10 cellular contexts compared by ENCODE assay signal in genomic region chr6:16752206-16752867, GRCh38. TPM values are rescaled to one million over a fixed set of nuclear protein-coding genes. Genes with fewer than 3 reads are reported as not detected.
A peak's percentile ranks its signal among the peaks of the same experiment; 100 is the strongest.
DNase-seq lines count a peak whose midpoint lies in the region; ATAC-seq and TF ChIP-seq lines count a peak whose summit lies in the region.
"Had no signal": no experiment of that assay in that cellular context is flagged by ENCODE, and none has a peak within 500 bp of the region (broad histone marks: within the 10 kb centered on the region; RNA-seq: fewer than 3 reads in every experiment).

No MANE protein-coding gene starts in this region.

- peaks cover 27% of the 10 kb centered on the region for H3K4me1 ChIP-seq in mesodermal cell (ENCODE audit: control insufficient read depth, insufficient read depth, low read length, poor library complexity, severe bottlenecking)

- no peak for TF ChIP-seq CTCF in CD14-positive monocyte (IDR thresholded peaks at IDR 0.05)

- peak overlapping the region; percentile 86 to 94 (median 93) for H3K27ac Mint-ChIP-seq in CD14-positive monocyte
- peak overlapping the region; percentile 9 for H3K27ac Mint-ChIP-seq in central memory CD8-positive, alpha-beta T cell (ENCODE audit: low read depth)
- H3K27ac Mint-ChIP-seq: activated CD8-positive, alpha-beta T cell treated with anti-CD3 and anti-CD28 coated beads for 36 hours had no signal

- H3K36me3 Mint-ChIP-seq in CD14-positive monocyte, result peaks cover 33 to 49% of the 10 kb centered on the region in 2 donors
- peaks cover 32% of the 10 kb centered on the region for H3K36me3 Mint-ChIP-seq in central memory CD8-positive, alpha-beta T cell (ENCODE audit: insufficient read depth)

- H3K9me3 Mint-ChIP-seq in CD14-positive monocyte, result no peaks in the 10 kb centered on the region
- H3K9me3 Mint-ChIP-seq in central memory CD8-positive, alpha-beta T cell, result no peaks in the 10 kb centered on the region
- H3K9me3 Mint-ChIP-seq: activated CD8-positive, alpha-beta T cell treated with anti-CD3 and anti-CD28 coated beads for 36 hours had no signal

- peak overlapping the region; percentile 31 for H3K27ac ChIP-seq in mesodermal cell (ENCODE audit: low read depth, low read length, severe bottlenecking)

- intact Hi-C loops in CD14-positive monocyte (cut with micrococcal nuclease), result loop anchor here in 1 of 2 donors (2.0 kb wide), 1 partner anchor 24 kb away; no protein-coding TSS in a partner anchor

- no peaks in the 10 kb centered on the region for H3K27me3 Mint-ChIP-seq in CD14-positive monocyte (ENCODE audit: low read depth in 3 of 3)
- no peaks in the 10 kb centered on the region for H3K27me3 Mint-ChIP-seq in central memory CD8-positive, alpha-beta T cell
- H3K27me3 Mint-ChIP-seq: activated CD8-positive, alpha-beta T cell treated with anti-CD3 and anti-CD28 coated beads for 36 hours had no signal

- H3K36me3 ChIP-seq in mesodermal cell (ENCODE audit: control insufficient read depth, insufficient read depth, low read length), result peaks cover 42% of the 10 kb centered on the region

- peaks cover 72% of the 10 kb centered on the region for H3K4me1 Mint-ChIP-seq in CD14-positive monocyte
- peaks cover 84% of the 10 kb centered on the region for H3K4me1 Mint-ChIP-seq in central memory CD8-positive, alpha-beta T cell

- 84 to 100% methylated on average over 2 of the region's 4 CpGs for WGBS in mesodermal cell (ENCODE audit: insufficient coverage in 2 of 2), 2 experiments

- DNase-seq in CD14-positive monocyte (ENCODE audit: low spot score) (peak; percentile 65), NCI-H69 (lab: John Stamatoyannopoulos, UW) (peak; percentile 76), superior temporal gyrus (ENCODE audit: extremely low spot score) (no peak), occipital lobe (lab: John Stamatoyannopoulos, UW) (no peak)
- DNase-seq in central memory CD8-positive, alpha-beta T cell (ENCODE audit: low spot score in 2 of 2), result no peak
- DNase-seq: activated CD8-positive, alpha-beta T cell treated with anti-CD3 and anti-CD28 coated beads for 36 hours; NCI-H2171 had no signal

- no peak overlapping the region for H3K4me3 ChIP-seq in mesodermal cell (ENCODE audit: extremely low read depth, insufficient read depth, low read length, poor library complexity, severe bottlenecking)

- H3K9me3 ChIP-seq in mesodermal cell (ENCODE audit: control insufficient read depth, low read length), result no peaks in the 10 kb centered on the region

- ATAC-seq in central memory CD8-positive, alpha-beta T cell (replicated peaks; ENCODE audit: extremely low read depth, poor library complexity, severe bottlenecking), result no peak
- ATAC-seq in HG02852 (IDR thresholded peaks at IDR 0.05; ENCODE audit: unreplicated experiment) (no peak), GM18909 (IDR thresholded peaks at IDR 0.05; ENCODE audit: poor library complexity, unreplicated experiment) (no peak)
- ATAC-seq: activated CD8-positive, alpha-beta T cell treated with anti-CD3 and anti-CD28 coated beads for 36 hours had no signal

- H3K4me3 Mint-ChIP-seq in CD14-positive monocyte, result peak overlapping the region in 1 of 2 donors; percentile 51
- no peak overlapping the region for H3K4me3 Mint-ChIP-seq in central memory CD8-positive, alpha-beta T cell
- H3K4me3 Mint-ChIP-seq: activated CD8-positive, alpha-beta T cell treated with anti-CD3 and anti-CD28 coated beads for 36 hours had no signal

RNA-seq across cellular contexts. Expression of gene ATXN1, which starts 8.9 kb away (rescaled TPM):
- 10 to 100 TPM in 1 of 2 donors, 1 to 10 TPM in 1; 8.8 to 10.9 TPM for polyA plus RNA-seq in CD14-positive monocyte
- polyA plus RNA-seq in mesodermal cell (2013, experiment 1 of 2), result 8.0 TPM
- polyA plus RNA-seq in mesodermal cell (2013, experiment 2 of 2), result 7.1 TPM
- 102 TPM for total RNA-seq in occipital lobe

Comparison
In these comparisons a context has a peak if more than half of its experiments do, and no peak if none do; other contexts are left out.
1. DNase-seq: peak in CD14-positive monocyte (single experiment) and NCI-H69 (single experiment); none in central memory CD8-positive, alpha-beta T cell (0 of 2), superior temporal gyrus (single experiment) and occipital lobe (single experiment).